Comparison of ENCODE assay signal across 8 cellular contexts in the genomic region with DNA sequence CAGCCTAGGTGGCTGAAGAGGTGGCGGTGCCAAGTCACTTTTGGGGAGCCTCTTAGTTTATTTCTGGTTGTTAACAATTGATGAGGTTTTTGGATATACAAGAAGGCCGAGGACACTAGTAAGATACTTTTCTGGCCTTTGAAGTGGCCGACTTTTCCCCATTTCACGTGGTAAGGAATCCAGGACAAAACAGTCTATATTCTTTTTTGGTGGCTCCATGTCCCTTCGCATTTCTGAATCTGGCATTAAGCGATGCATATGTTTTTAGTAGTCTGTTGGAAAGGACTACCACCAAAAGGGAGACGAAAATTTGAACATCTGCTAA. TPM values are rescaled to one million over a fixed set of nuclear protein-coding genes. Genes with fewer than 3 reads are reported as not detected.
DNase-seq lines count a peak whose midpoint lies in the region; ATAC-seq, FAIRE-seq and TF ChIP-seq lines count a peak whose summit lies in the region.

No MANE protein-coding gene starts in this region.

- POLR2A ChIA-PET in GM12878 (lab: Charles Lee) = interaction anchor here (1.0 kb wide), 1 partner anchor 15 kb away, joined by 3 read pairs; no protein-coding TSS in a partner anchor

- CTCF ChIA-PET in GM12878 (lab: Yijun Ruan, JAX) = no interaction called here

- peak overlapping the region; percentile 55; the same call in 1 of the 2 replicates for H3K9ac ChIP-seq in GM12878 (ENCODE audit: control insufficient read depth, insufficient read depth, low read length)

- no peak for ATAC-seq in left ventricle myocardium superior
- ATAC-seq in GM12878 = no peak
- ATAC-seq in lung (ENCODE audit: insufficient read depth, low FRiP score) = no peak
- no peak for ATAC-seq in upper lobe of right lung
- no peak for ATAC-seq in HG02885 (IDR thresholded peaks at IDR 0.05; ENCODE audit: poor library complexity, unreplicated experiment)

- H3K4me3 ChIP-seq in cardiac muscle cell (peak overlapping the region; percentile 46), GM12878 (peak overlapping the region; percentile 88), lung (peak overlapping the region; percentile 65), upper lobe of right lung (peak overlapping the region; percentile 78)

- H3K4me1 ChIP-seq in cardiac muscle cell (ENCODE audit: low read depth) (peaks cover 25% of the 10 kb centered on the region), GM12878 (ENCODE audit: control insufficient read depth, insufficient read depth, low read length) (no peaks in the 10 kb centered on the region; the same call in 1 of the 2 replicates), lung (ENCODE audit: control insufficient read depth in 2 of 2, insufficient read depth in 2 of 2, low read length in 2 of 2) (peaks cover 0 to 3% of the 10 kb centered on the region in 2 donors), upper lobe of right lung (peaks cover 13% of the 10 kb centered on the region)

- TF ChIP-seq RAD21 in GM12878 (IDR thresholded peaks at IDR 0.05; ENCODE audit: insufficient read depth, low read depth, low read length) = no peak

- RAD21 ChIA-PET in GM12878 (lab: Charles Lee; ENCODE audit: unreplicated experiment) = interaction anchor here (0.5 kb wide), 1 partner anchor 418 kb away, joined by 4 read pairs; no protein-coding TSS in a partner anchor

- TF ChIP-seq CTCF in cardiac muscle cell (IDR thresholded peaks at IDR 0.05; ENCODE audit: low read depth, low read length) = no peak
- TF ChIP-seq CTCF in GM12878 (IDR thresholded peaks at IDR 0.05 in 2 of 3, conservative IDR thresholded peaks at IDR 0.05 in 1 of 3; ENCODE audit: control insufficient read depth in 2 of 3, extremely low read depth in 1 of 3, insufficient read depth in 1 of 3, low read depth in 3 of 3, low read length in 3 of 3) = no peak
- TF ChIP-seq CTCF in lung (IDR thresholded peaks at IDR 0.05; ENCODE audit: control extremely low read depth, extremely low read depth) = no peak
- no peak for TF ChIP-seq CTCF in upper lobe of right lung (IDR thresholded peaks at IDR 0.05)

- H3K79me2 ChIP-seq in GM12878 (ENCODE audit: control insufficient read depth, insufficient read depth, low read length) = peaks cover 26% of the 10 kb centered on the region

- in situ Hi-C loops in GM12878 (cut with MboI) = no loop called here

- no peak for TF ChIP-seq EP300 in GM12878 (IDR thresholded peaks at IDR 0.05; ENCODE audit: borderline replicate concordance in 1 of 2, control insufficient read depth in 1 of 2, low read depth in 2 of 2, low read length in 2 of 2)

- H3K27me3 ChIP-seq in cardiac muscle cell (no peaks in the 10 kb centered on the region), GM12878 (replicated peaks in 1 of 2; ENCODE audit: control insufficient read depth in 2 of 2, insufficient read depth in 2 of 2, low read length in 1 of 2) (no peaks in the 10 kb centered on the region), lung (ENCODE audit: control insufficient read depth, insufficient read depth) (no peaks in the 10 kb centered on the region), upper lobe of right lung (no peaks in the 10 kb centered on the region)

- H2AFZ ChIP-seq in GM12878 (ENCODE audit: control insufficient read depth, low read depth, low read length) = no peak overlapping the region

- H3K9me3 ChIP-seq in cardiac muscle cell (ENCODE audit: low read depth) (no peaks in the 10 kb centered on the region), GM12878 (replicated peaks; ENCODE audit: control insufficient read depth, insufficient read depth, low read length) (no peaks in the 10 kb centered on the region), lung (ENCODE audit: control insufficient read depth in 2 of 2, insufficient read depth in 1 of 2, low read length in 1 of 2) (no peaks in the 10 kb centered on the region), upper lobe of right lung (no peaks in the 10 kb centered on the region)

- peak overlapping the region; percentile 80 for H3K4me2 ChIP-seq in GM12878 (ENCODE audit: control insufficient read depth, insufficient read depth)

- 23% methylated on average over 7 of the region's 7 CpGs for WGBS in GM12878 (ENCODE audit: insufficient coverage, insufficient replicate concordance, low lambda C conversion rate, missing lambda C conversion rate)
- WGBS in lung, 2 donors = 15 to 36% methylated on average over 7 of the region's 7 CpGs

- DNase-seq in cardiac muscle cell (ENCODE audit: low read depth in 1 of 2, low spot score in 1 of 2) = no peak
- DNase-seq in left ventricle myocardium superior = no peak
- no peak for DNase-seq in GM12878 (ENCODE audit: low read depth, low spot score)
- DNase-seq in lung (ENCODE audit: low spot score) = no peak
- no peak for DNase-seq in upper lobe of right lung
- DNase-seq in NCI-H524 (lab: John Stamatoyannopoulos, UW) = no peak
- DNase-seq in NCI-H748 (lab: John Stamatoyannopoulos, UW; ENCODE audit: unreplicated experiment) = no peak

- H4K20me1 ChIP-seq in GM12878 (ENCODE audit: control insufficient read depth, insufficient read depth) = no peaks in the 10 kb centered on the region

- FAIRE-seq in GM12878 (lab: Jason Lieb, UNC) = no peak

- H3K27ac ChIP-seq in cardiac muscle cell (peak overlapping the region; percentile 98), GM12878 (ENCODE audit: control insufficient read depth, insufficient read depth) (no peak overlapping the region; the same call in 1 of the 2 replicates), lung (ENCODE audit: low read depth in 1 of 2, low read length in 1 of 2) (peak overlapping the region; percentile 72 to 92), upper lobe of right lung (peak overlapping the region; percentile 71)

- SMC1A ChIA-PET in GM12878 (lab: Charles Lee; ENCODE audit: uncharacterized antibody, unreplicated experiment) = interaction anchor here (0.6 kb wide), 1 partner anchor 34 kb away, joined by 3 read pairs; no protein-coding TSS in a partner anchor

- no peak for TF ChIP-seq POLR2A in GM12878 (IDR thresholded peaks at IDR 0.05; ENCODE audit: low read depth, low read length)

- intact Hi-C loops in left ventricle myocardium superior (cut with micrococcal nuclease) = no loop called here
- intact Hi-C loops in GM12878 (cut with micrococcal nuclease; ENCODE audit: unreplicated experiment) = no loop called here
- intact Hi-C loops in upper lobe of right lung (cut with DNase I) = no loop called here

- BruUV-seq in GM12878 (replicated peaks; lab: Mats Ljungman, UMichigan) = no TSS peak

- H3K36me3 ChIP-seq in cardiac muscle cell (peaks cover 19% of the 10 kb centered on the region), GM12878 (ENCODE audit: control insufficient read depth in 2 of 2, insufficient read depth in 2 of 2, low read length in 1 of 2) (peaks cover 0 to 6% of the 10 kb centered on the region in 2 experiments; a peak in 2 of 4 replicates), lung (ENCODE audit: control insufficient read depth in 2 of 2, insufficient read depth in 2 of 2, low read length in 2 of 2) (peaks cover 5 to 10% of the 10 kb centered on the region in 2 donors), upper lobe of right lung (peaks cover 34% of the 10 kb centered on the region)

TF ChIP-seq in GM12878, 131 proteins besides CTCF, POLR2A, EP300 and RAD21 (continues in another document):
- TF ChIP-seq CHD1 (IDR thresholded peaks at IDR 0.05; ENCODE audit: low read depth, low read length) = no peak

RNA-seq across cellular contexts. Expression of gene MLLT10, which starts 1.4 kb away (rescaled TPM):
- total RNA-seq in cardiac muscle cell = 26.0 and 40.6 TPM in 2 replicates
- polyA plus RNA-seq in cardiac muscle cell = 38.4 and 39.5 TPM in 2 replicates
- total RNA-seq in left ventricle myocardium superior = 26.1 TPM
- 240 and 255 TPM in 2 replicates for total RNA-seq in GM12878 (2013; cell fraction: nucleolus; rRNA removed)
- total RNA-seq in GM12878 (2014; rRNA removed) = 37.1 and 45.6 TPM in 2 replicates
- 27.5 and 30.1 TPM in 2 replicates for total RNA-seq in GM12878 (2014; rRNA removed; fragmentation: Illumina TruSeq; extraction: Trizol)
- total RNA-seq in GM12878 (2021) = 32.2 and 36.7 TPM in 2 replicates
- polyA plus RNA-seq in GM12878 (2011; ENCODE audit: low read depth) = 34.5 TPM
- 61.1 and 61.5 TPM in 2 replicates for polyA plus RNA-seq in GM12878 (2011; rRNA removed)
- 41.5 and 44.6 TPM in 2 replicates for polyA plus RNA-seq in GM12878 (2011; cell fraction: cytosol; rRNA removed)
- polyA plus RNA-seq in GM12878 (2011; cell fraction: nucleus; rRNA removed) = 63.2 and 68.2 TPM in 2 replicates
- polyA plus RNA-seq in GM12878 (2012) = 19.2 and 23.0 TPM in 2 replicates
- 29.5 and 39.5 TPM in 2 replicates for polyA plus RNA-seq in GM12878 (2014; fragmentation: Illumina TruSeq; extraction: Trizol)
- polyA plus RNA-seq in GM12878 (2014; fragmentation: Nextera tagmentation; extraction: Ambion mirVana) = 10 to 100 TPM in 1 of 2 experiments, 1 to 10 TPM in 1; 8.7 to 12.1 TPM
- 32.8 and 37.4 TPM in 2 replicates for polyA plus RNA-seq in GM12878 (2014; rRNA removed)
- 10 to 100 TPM; 13.8 to 16.3 TPM for polyA plus RNA-seq in GM12878 (2016; fragmentation: Nextera tagmentation; extraction: Ambion mirVana)
- polyA minus RNA-seq in GM12878 (2011; rRNA and poly(A)+ RNA removed) = 95.6 and 97.9 TPM in 2 replicates
- polyA minus RNA-seq in GM12878 (2011; cell fraction: cytosol; rRNA and poly(A)+ RNA removed) = 15.5 and 19.3 TPM in 2 replicates
- 74.1 and 152 TPM in 2 replicates for polyA minus RNA-seq in GM12878 (2011; cell fraction: nucleus; rRNA and poly(A)+ RNA removed)
- total RNA-seq in lung = 10 to 100 TPM; 49.1 to 97.8 TPM
- 10 to 100 TPM; 20.6 to 22.3 TPM for polyA plus RNA-seq in lung
- total RNA-seq in upper lobe of right lung = 60.6 TPM

RNA-seq across cellular contexts. Expression of gene SKIDA1, which starts 10.0 kb away (rescaled TPM):
- total RNA-seq in cardiac muscle cell (42.4 and 62.4 TPM in 2 replicates), left ventricle myocardium superior (3.6 TPM), GM12878 (2014; rRNA removed) (0.23 and 0.98 TPM in 2 replicates), GM12878 (2014; rRNA removed; fragmentation: Illumina TruSeq; extraction: Trizol) (0.28 and 0.45 TPM in 2 replicates), GM12878 (2021) (0.13 and 0.72 TPM in 2 replicates), lung (1 to 10 TPM; 1.4 to 1.6 TPM), upper lobe of right lung (0.69 TPM)
- polyA plus RNA-seq in cardiac muscle cell (4.3 and 7.9 TPM in 2 replicates), GM12878 (2011; rRNA removed) (0.04 and 0.05 TPM in 2 replicates), GM12878 (2014; fragmentation: Illumina TruSeq; extraction: Trizol) (0.26 and 0.65 TPM in 2 replicates), GM12878 (2014; fragmentation: Nextera tagmentation; extraction: Ambion mirVana) (under 1 TPM; 0.08 to 0.29 TPM), GM12878 (2014; rRNA removed) (0.53 and 0.90 TPM in 2 replicates), GM12878 (2016; fragmentation: Nextera tagmentation; extraction: Ambion mirVana) (under 1 TPM; 0.63 to 0.78 TPM), lung (under 1 TPM; 0.10 to 0.24 TPM)
- total RNA-seq in GM12878 (2013; cell fraction: nucleolus; rRNA removed) = 0.22 and 0.35 TPM in 2 replicates
- not detected for polyA plus RNA-seq in GM12878 (2011; ENCODE audit: low read depth)
- 0.03 and 0.10 TPM in 2 replicates for polyA plus RNA-seq in GM12878 (2011; cell fraction: cytosol; rRNA removed)
- polyA plus RNA-seq in GM12878 (2011; cell fraction: nucleus; rRNA removed) = 0.06 TPM in 1 of 2 replicates, not detected in the other
- polyA plus RNA-seq in GM12878 (2012) = 0.16 and 0.28 TPM in 2 replicates
- polyA minus RNA-seq in GM12878 (2011; rRNA and poly(A)+ RNA removed) = 0.05 and 0.15 TPM in 2 replicates
- not detected in 2 replicates for polyA minus RNA-seq in GM12878 (2011; cell fraction: cytosol; rRNA and poly(A)+ RNA removed)
- not detected in 2 replicates for polyA minus RNA-seq in GM12878 (2011; cell fraction: nucleus; rRNA and poly(A)+ RNA removed)
